In the genomic region with DNA sequence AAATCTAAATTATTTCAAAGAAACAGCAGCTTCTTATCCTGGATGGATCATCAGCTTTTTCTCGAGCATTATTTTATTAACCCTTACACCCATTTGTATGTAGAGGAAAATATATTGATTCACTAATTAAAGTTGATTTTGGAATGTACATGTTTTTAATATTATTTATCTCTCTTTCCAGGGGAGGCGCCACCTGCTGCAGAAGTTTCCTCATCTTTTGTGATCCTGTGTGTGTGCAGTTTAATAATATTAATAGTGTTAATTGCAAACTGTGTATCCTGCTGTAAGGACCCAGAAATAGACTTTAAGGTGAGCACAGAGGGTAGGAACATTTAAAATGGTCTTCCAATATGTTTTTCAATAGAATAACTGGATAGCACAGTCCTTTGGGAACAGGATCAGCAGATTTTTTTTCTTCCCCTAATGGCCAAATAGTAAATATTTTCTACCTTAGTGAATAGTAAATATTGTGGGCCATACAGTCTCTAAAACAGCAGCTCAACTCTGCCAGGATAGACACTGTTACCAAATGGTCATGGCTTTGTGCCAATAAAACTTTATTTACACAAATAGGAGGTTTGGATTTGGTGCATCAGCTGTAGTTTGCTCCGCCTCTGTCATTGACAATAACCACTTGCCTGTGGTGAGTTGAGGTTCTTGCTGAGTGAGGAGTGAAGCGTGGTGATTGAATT, we compare ENCODE assay signal across 1 cellular context.
A peak's percentile ranks its signal among the peaks of the same experiment; 100 is the strongest.
TF ChIP-seq lines count a peak whose summit lies in the region.

No MANE protein-coding gene starts in this region.

TF ChIP-seq in K562, 482 proteins besides CTCF, POLR2A, EP300 and RAD21:
- TF ChIP-seq DPF2 (IDR thresholded peaks at IDR 0.05) (no peak), CHD2 (IDR thresholded peaks at IDR 0.05; ENCODE audit: low read depth, low read length) (no peak), KLF1 (tag; IDR thresholded peaks at IDR 0.05) (no peak), KAT7 (CRISPR knock-in tag; IDR thresholded peaks at IDR 0.05; ENCODE audit: borderline replicate concordance) (no peak), TOE1 (IDR thresholded peaks at IDR 0.05; ENCODE audit: borderline replicate concordance) (no peak), TOE1 (CRISPR knock-in tag; IDR thresholded peaks at IDR 0.05; ENCODE audit: borderline replicate concordance, low read depth) (no peak), ELF1 (tag; IDR thresholded peaks at IDR 0.05) (no peak), ZNF311 (CRISPR knock-in tag; IDR thresholded peaks at IDR 0.05) (no peak), POU5F1 (IDR thresholded peaks at IDR 0.05; ENCODE audit: borderline replicate concordance, low read depth, low read length, partially characterized antibody) (no peak), FOSL1 (tag; conservative IDR thresholded peaks at IDR 0.05) (no peak), NONO (IDR thresholded peaks at IDR 0.05; ENCODE audit: low read depth in 2 of 2, low read length in 1 of 2) (no peak), CBX8 (IDR thresholded peaks at IDR 0.05; ENCODE audit: borderline replicate concordance, extremely low read depth, low read depth, low read length, poor library complexity, severe bottlenecking) (no peak), NFIC (IDR thresholded peaks at IDR 0.05) (peak; percentile 69), BRF1 (IDR thresholded peaks at IDR 0.05; ENCODE audit: borderline replicate concordance, extremely low read depth, insufficient read length) (no peak), SMAD3 (CRISPR knock-in tag; conservative IDR thresholded peaks at IDR 0.05) (no peak)
- TF ChIP-seq, protein P1, sequence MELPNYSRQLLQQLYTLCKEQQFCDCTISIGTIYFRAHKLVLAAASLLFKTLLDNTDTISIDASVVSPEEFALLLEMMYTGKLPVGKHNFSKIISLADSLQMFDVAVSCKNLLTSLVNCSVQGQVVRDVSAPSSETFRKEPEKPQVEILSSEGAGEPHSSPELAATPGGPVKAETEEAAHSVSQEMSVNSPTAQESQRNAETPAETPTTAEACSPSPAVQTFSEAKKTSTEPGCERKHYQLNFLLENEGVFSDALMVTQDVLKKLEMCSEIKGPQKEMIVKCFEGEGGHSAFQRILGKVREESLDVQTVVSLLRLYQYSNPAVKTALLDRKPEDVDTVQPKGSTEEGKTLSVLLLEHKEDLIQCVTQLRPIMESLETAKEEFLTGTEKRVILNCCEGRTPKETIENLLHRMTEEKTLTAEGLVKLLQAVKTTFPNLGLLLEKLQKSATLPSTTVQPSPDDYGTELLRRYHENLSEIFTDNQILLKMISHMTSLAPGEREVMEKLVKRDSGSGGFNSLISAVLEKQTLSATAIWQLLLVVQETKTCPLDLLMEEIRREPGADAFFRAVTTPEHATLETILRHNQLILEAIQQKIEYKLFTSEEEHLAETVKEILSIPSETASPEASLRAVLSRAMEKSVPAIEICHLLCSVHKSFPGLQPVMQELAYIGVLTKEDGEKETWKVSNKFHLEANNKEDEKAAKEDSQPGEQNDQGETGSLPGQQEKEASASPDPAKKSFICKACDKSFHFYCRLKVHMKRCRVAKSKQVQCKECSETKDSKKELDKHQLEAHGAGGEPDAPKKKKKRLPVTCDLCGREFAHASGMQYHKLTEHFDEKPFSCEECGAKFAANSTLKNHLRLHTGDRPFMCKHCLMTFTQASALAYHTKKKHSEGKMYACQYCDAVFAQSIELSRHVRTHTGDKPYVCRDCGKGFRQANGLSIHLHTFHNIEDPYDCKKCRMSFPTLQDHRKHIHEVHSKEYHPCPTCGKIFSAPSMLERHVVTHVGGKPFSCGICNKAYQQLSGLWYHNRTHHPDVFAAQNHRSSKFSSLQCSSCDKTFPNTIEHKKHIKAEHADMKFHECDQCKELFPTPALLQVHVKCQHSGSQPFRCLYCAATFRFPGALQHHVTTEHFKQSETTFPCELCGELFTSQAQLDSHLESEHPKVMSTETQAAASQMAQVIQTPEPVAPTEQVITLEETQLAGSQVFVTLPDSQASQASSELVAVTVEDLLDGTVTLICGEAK (IDR thresholded peaks at IDR 0.05): peak; percentile 90
- TF ChIP-seq, protein P1 (CRISPR knock-in tag; IDR thresholded peaks at IDR 0.05): peak; percentile 85
- TF ChIP-seq, protein P2, sequence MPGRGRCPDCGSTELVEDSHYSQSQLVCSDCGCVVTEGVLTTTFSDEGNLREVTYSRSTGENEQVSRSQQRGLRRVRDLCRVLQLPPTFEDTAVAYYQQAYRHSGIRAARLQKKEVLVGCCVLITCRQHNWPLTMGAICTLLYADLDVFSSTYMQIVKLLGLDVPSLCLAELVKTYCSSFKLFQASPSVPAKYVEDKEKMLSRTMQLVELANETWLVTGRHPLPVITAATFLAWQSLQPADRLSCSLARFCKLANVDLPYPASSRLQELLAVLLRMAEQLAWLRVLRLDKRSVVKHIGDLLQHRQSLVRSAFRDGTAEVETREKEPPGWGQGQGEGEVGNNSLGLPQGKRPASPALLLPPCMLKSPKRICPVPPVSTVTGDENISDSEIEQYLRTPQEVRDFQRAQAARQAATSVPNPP (IDR thresholded peaks at IDR 0.05; ENCODE audit: borderline replicate concordance, insufficient read depth, insufficient read length): no peak
